In genomic region chr3:52892625-52893311, GRCh38 we compare ENCODE assay signal across 8 cellular contexts. TPM values are rescaled to one million over a fixed set of nuclear protein-coding genes. Genes with fewer than 3 reads are reported as not detected.
DNase-seq lines count a peak whose midpoint lies in the region; ATAC-seq and TF ChIP-seq lines count a peak whose summit lies in the region.

No MANE protein-coding gene starts in this region.

- TF ChIP-seq CTCF in GM12872 (IDR thresholded peaks at IDR 0.05; ENCODE audit: insufficient read depth, low read depth, low read length) = peak; percentile 8; the same call in 1 of the 3 replicates
- peak in 1 of 2 experiments; percentile 31; a peak in 2 of 4 replicates for TF ChIP-seq CTCF in GM23338 (conservative IDR thresholded peaks at IDR 0.05; ENCODE audit: low read depth in 2 of 2)

- peaks cover 59 to 80% (median 71%) of the 10 kb centered on the region in 3 donors for H3K4me1 Mint-ChIP-seq in T-cell
- H3K4me1 Mint-ChIP-seq in dendritic cell treated with granulocyte-macrophage colony-stimulating factor and Interleukin-4, amounts not matched to agents 40 ng/mL and 50 ng/mL, for 4 days (ENCODE audit: low read depth) = peaks cover 71% of the 10 kb centered on the region
- peaks cover 12% of the 10 kb centered on the region for H3K4me1 Mint-ChIP-seq in GM23338

- POLR2A ChIA-PET in T-cell (lab: Charles Lee) = interaction anchor here (0.6 to 1.6 kb wide), 5 partner anchors 12 to 291 kb away, joined by 3 to 8 read pairs (median 6); partner anchors contain the start of gene SFMBT1 (in 1 of the 2)

- H3K4me3 Mint-ChIP-seq in T-cell (peak overlapping the region; percentile 74 to 85 (median 81)), GM23338 (no peak overlapping the region)
- peak overlapping the region; percentile 57 for H3K4me3 Mint-ChIP-seq in dendritic cell treated with granulocyte-macrophage colony-stimulating factor and Interleukin-4, amounts not matched to agents 40 ng/mL and 50 ng/mL, for 4 days

- H2AFZ ChIP-seq in GM23338 = no peak overlapping the region

- H3K4me2 ChIP-seq in skeletal muscle satellite cell (ENCODE audit: low read length) (peak overlapping the region; percentile 73), GM23338 (no peak overlapping the region)

- H3K27me3 Mint-ChIP-seq in T-cell (no peaks in the 10 kb centered on the region), GM23338 (ENCODE audit: insufficient read depth, low read depth, poor library complexity) (no peaks in the 10 kb centered on the region)
- no peaks in the 10 kb centered on the region for H3K27me3 Mint-ChIP-seq in dendritic cell treated with granulocyte-macrophage colony-stimulating factor and Interleukin-4, amounts not matched to agents 40 ng/mL and 50 ng/mL, for 4 days

- H3K36me3 ChIP-seq in skeletal muscle satellite cell (ENCODE audit: insufficient read depth, low read length) (no peaks in the 10 kb centered on the region), GM23338 (ENCODE audit: insufficient read depth) (no peaks in the 10 kb centered on the region; the same call in 1 of the 2 replicates)

- no peaks in the 10 kb centered on the region for H3K9me3 ChIP-seq in skeletal muscle satellite cell (replicated peaks; ENCODE audit: low read length)

- no peaks in the 10 kb centered on the region for H3K27me3 ChIP-seq in skeletal muscle satellite cell (ENCODE audit: control insufficient read depth, insufficient read depth, low read length)
- no peaks in the 10 kb centered on the region for H3K27me3 ChIP-seq in GM23338 (ENCODE audit: insufficient read depth)

- H4K20me1 ChIP-seq in GM23338 (replicated peaks; ENCODE audit: insufficient read depth) = peaks cover 27% of the 10 kb centered on the region

- H3K4me1 ChIP-seq in skeletal muscle satellite cell (ENCODE audit: control insufficient read depth, insufficient read depth, low read length) (peaks cover 34% of the 10 kb centered on the region), GM23338 (ENCODE audit: insufficient read depth) (peaks cover 8% of the 10 kb centered on the region)

- no peak overlapping the region for H3K27ac ChIP-seq in GM23338 (ENCODE audit: low read depth)

- in situ Hi-C loops in ACHN (cut with HindIII; ENCODE audit: low pct_ligation_motif_present, low pct_unique_long_range_greater_than_20kb, low sequenced_read_pairs) = no loop called here

- CTCF ChIA-PET in T-cell (lab: Charles Lee) = interaction anchor here in 1 of 2 donors (0.7 to 2.0 kb wide), 11 partner anchors 11 to 180 kb away, joined by 3 to 8 read pairs (median 5); partner anchors contain the start of gene NEK4

- H3K4me3 ChIP-seq in skeletal muscle satellite cell (ENCODE audit: low read length) = peak overlapping the region; percentile 26
- no peak overlapping the region for H3K4me3 ChIP-seq in GM23338

- H3F3A ChIP-seq in GM23338 (replicated peaks; ENCODE audit: low read depth) = peaks cover 11% of the 10 kb centered on the region

- H3K9me3 Mint-ChIP-seq in T-cell = no peaks in the 10 kb centered on the region
- no peaks in the 10 kb centered on the region for H3K9me3 Mint-ChIP-seq in dendritic cell treated with granulocyte-macrophage colony-stimulating factor and Interleukin-4, amounts not matched to agents 40 ng/mL and 50 ng/mL, for 4 days
- no peaks in the 10 kb centered on the region; the same call in 2 of the 3 replicates for H3K9me3 Mint-ChIP-seq in GM23338

- peak overlapping the region; percentile 90 to 96 for H3K27ac Mint-ChIP-seq in T-cell
- peak overlapping the region; percentile 85 for H3K27ac Mint-ChIP-seq in dendritic cell treated with granulocyte-macrophage colony-stimulating factor and Interleukin-4, amounts not matched to agents 40 ng/mL and 50 ng/mL, for 4 days
- no peak overlapping the region for H3K27ac Mint-ChIP-seq in GM23338

- no peaks in the 10 kb centered on the region for H3K9me2 ChIP-seq in GM23338 (ENCODE audit: insufficient read depth)

- no peak overlapping the region for H3K9ac ChIP-seq in skeletal muscle satellite cell (ENCODE audit: low read depth, low read length)

- ATAC-seq in T-cell (replicated peaks in 1 of 4) = no peak
- no peak for ATAC-seq in GM23338
- no peak for ATAC-seq in HG03135 (IDR thresholded peaks at IDR 0.05; ENCODE audit: unreplicated experiment)
- ATAC-seq in GM19035 (IDR thresholded peaks at IDR 0.05; ENCODE audit: unreplicated experiment) = no peak

- H3K36me3 Mint-ChIP-seq in T-cell = peaks cover 6% of the 10 kb centered on the region
- peaks cover 36% of the 10 kb centered on the region for H3K36me3 Mint-ChIP-seq in dendritic cell treated with granulocyte-macrophage colony-stimulating factor and Interleukin-4, amounts not matched to agents 40 ng/mL and 50 ng/mL, for 4 days (ENCODE audit: low read depth)
- H3K36me3 Mint-ChIP-seq in GM23338 (ENCODE audit: low read depth) = peaks cover 5% of the 10 kb centered on the region; the same call in 1 of the 3 replicates

- H3K79me2 ChIP-seq in GM23338 (replicated peaks; ENCODE audit: insufficient read depth) = peaks cover 58% of the 10 kb centered on the region

- DNase-seq in T-cell = peak in 16 of 34 experiments; percentile 3 to 41 (median 17)
- no peak for DNase-seq in GM23338 (ENCODE audit: low spot score)
- DNase-seq in ACHN = no peak

- intact Hi-C loops in dendritic cell treated with granulocyte-macrophage colony-stimulating factor and Interleukin-4, amounts not matched to agents 40 ng/mL and 50 ng/mL, for 4 days (cut with micrococcal nuclease) = no loop called here

TF ChIP-seq in GM23338, 12 proteins besides CTCF, POLR2A, EP300 and RAD21 (continues in another document):
- no peak for TF ChIP-seq POLR2AphosphoS5 (IDR thresholded peaks at IDR 0.05; ENCODE audit: low read depth)
- no peak for TF ChIP-seq STAT1 (IDR thresholded peaks at IDR 0.05; ENCODE audit: unreplicated experiment)
- no peak for TF ChIP-seq CREB1 (CRISPR knock-in tag; IDR thresholded peaks at IDR 0.05; ENCODE audit: low read depth)
- no peak for TF ChIP-seq NANOG (IDR thresholded peaks at IDR 0.05; ENCODE audit: borderline replicate concordance)
- TF ChIP-seq REST (IDR thresholded peaks at IDR 0.05; ENCODE audit: unreplicated experiment) = no peak

RNA-seq across cellular contexts. Expression of gene STIMATE, which starts 4.6 kb away (rescaled TPM):
- 10 to 100 TPM; 37.3 to 61.8 (median 52.9) TPM for total RNA-seq in T-cell
- 6.6 and 15.5 TPM in 2 replicates for total RNA-seq in skeletal muscle satellite cell (2012; rRNA removed)
- 23.6 and 24.3 TPM in 2 replicates for total RNA-seq in GM23338 (2014; rRNA removed; shearing (Covaris generic))
- 11.2 and 13.9 TPM in 2 replicates for polyA plus RNA-seq in GM23338 (2016; fragmentation: Nextera tagmentation; extraction: Ambion mirVana)

RNA-seq across cellular contexts. Expression of gene MUSTN1, which starts 57.9 kb away (rescaled TPM):
- total RNA-seq in T-cell = 10 to 100 TPM in 1 of 5 donors, 1 to 10 TPM in 4; 1.6 to 10.2 (median 4.1) TPM
- total RNA-seq in skeletal muscle satellite cell (2012; rRNA removed) = 0.44 TPM in 1 of 2 replicates, not detected in the other
- total RNA-seq in GM23338 (2014; rRNA removed; shearing (Covaris generic)) = 1.4 TPM in 1 of 2 replicates, not detected in the other
- polyA plus RNA-seq in GM23338 (2016; fragmentation: Nextera tagmentation; extraction: Ambion mirVana) = 0.40 and 1.2 TPM in 2 replicates
